31 cellular contexts compared by ENCODE assay signal in genomic region chr18:74825460-74825859, GRCh38.
"Had no signal": no experiment of that assay in that cellular context is flagged by ENCODE, and none has a peak within 500 bp of the region (broad histone marks: within the 10 kb centered on the region; RNA-seq: fewer than 3 reads in every experiment).

No MANE protein-coding gene starts in this region.

- H3K27me3 Mint-ChIP-seq: activated CD4-positive, alpha-beta T cell treated with anti-CD3 and anti-CD28 coated beads, Interleukin-2, amount 10 ng/mL, durations not matched to agents 24 days and 14 days; activated CD8-positive, alpha-beta T cell treated with anti-CD3 and anti-CD28 coated beads for 36 hours; activated naive CD4-positive, alpha-beta T cell treated with anti-CD3 and anti-CD28 coated beads, Interleukin-2, amount 50 U/mL, for 24 hours; activated naive CD8-positive, alpha-beta T cell treated with anti-CD3 and anti-CD28 coated beads, Interleukin-2, amount 10 ng/mL, durations not matched to agents 7 days and 5 days; activated T-cell treated with anti-CD3 and anti-CD28 coated beads, Interleukin-2, amount 50 U/mL, for 24 hours had no signal

- FAIRE-seq: astrocyte, TTC549 had no signal

- ATAC-seq: activated CD8-positive, alpha-beta T cell treated with anti-CD3 and anti-CD28 coated beads for 36 hours; body of pancreas; PC-3 had no signal

- H3K27ac Mint-ChIP-seq: activated CD4-positive, alpha-beta T cell treated with anti-CD3 and anti-CD28 coated beads, Interleukin-2, amount 10 ng/mL, durations not matched to agents 24 days and 14 days; activated CD8-positive, alpha-beta T cell treated with anti-CD3 and anti-CD28 coated beads for 36 hours; activated naive CD4-positive, alpha-beta T cell treated with anti-CD3 and anti-CD28 coated beads, Interleukin-2, amount 50 U/mL, for 24 hours; activated naive CD8-positive, alpha-beta T cell treated with anti-CD3 and anti-CD28 coated beads, Interleukin-2, amount 10 ng/mL, durations not matched to agents 7 days and 5 days; activated T-cell treated with anti-CD3 and anti-CD28 coated beads, Interleukin-2, amount 50 U/mL, for 24 hours; activated T-helper 2 cell treated with anti-CD3 and anti-CD28 coated beads, Interferon-gamma antibody, Interleukin-2, Interleukin-4, amounts not matched to agents 10 μg/mL and 5 μg/mL and 100 μg/mL, durations not matched to agents 14 hours and 24 hours and 36 hours; T-helper 1 cell treated with Interleukin-12 subunit alpha and Interleukin-12 subunit beta and Interleukin-4 antibody, amounts not matched to agents 30 μg/mL and 1 μg/mL, for 36 hours; T-helper 2 cell treated with Interferon-gamma antibody and Interleukin-4, amounts not matched to agents 5 μg/mL and 100 μg/mL, for 36 hours had no signal

- DNase-seq: activated CD4-positive, alpha-beta T cell treated with anti-CD3 and anti-CD28 coated beads, Interleukin-2, amount 10 ng/mL, durations not matched to agents 24 days and 14 days; activated CD4-positive, alpha-beta T cell treated with anti-CD3 and anti-CD28 coated beads, Interleukin-2, amount 50 U/mL, for 4 hours; activated CD8-positive, alpha-beta T cell treated with anti-CD3 and anti-CD28 coated beads for 36 hours; activated gamma-delta T cell; activated naive CD4-positive, alpha-beta T cell treated with Interleukin-2 at 50 U/mL for 16 hours; activated naive CD8-positive, alpha-beta T cell treated with anti-CD3 and anti-CD28 coated beads, Interleukin-2, amount 10 ng/mL, durations not matched to agents 7 days and 5 days; activated T-cell treated with anti-CD3 and anti-CD28 coated beads, Interleukin-2, amount 50 U/mL, for 24 hours; body of pancreas; cerebellar nuclear complex; cortex of kidney; NCI-H1048; NCI-H1105 treated with DMSO at 0.1 percent for 48 hours; NCI-H1436; NCI-H1694; NCI-H2029; NCI-H345; NCI-H524 treated with DMSO at 0.1 percent for 48 hours; NK-92 treated with Interleukin-12 subunit alpha and Interleukin-12 subunit beta, amount 100 ng/mL, for 24 hours; PC-3; Peyer's patch; RPMI8226; SHP77 treated with DMSO at 0.1 percent for 48 hours; SK-N-SH had no signal

- H3K4me1 ChIP-seq: body of pancreas, breast epithelium, Peyer's patch, SJSA1 had no signal

- H3K9me3 Mint-ChIP-seq: activated naive CD4-positive, alpha-beta T cell treated with anti-CD3 and anti-CD28 coated beads, Interleukin-2, amount 50 U/mL, for 24 hours; T-helper 2 cell treated with Interferon-gamma antibody and Interleukin-4, amounts not matched to agents 5 μg/mL and 100 μg/mL, for 36 hours had no signal

- H3K4me1 Mint-ChIP-seq: activated CD4-positive, alpha-beta T cell treated with anti-CD3 and anti-CD28 coated beads, Interleukin-2, amount 10 ng/mL, durations not matched to agents 24 days and 14 days; activated naive CD4-positive, alpha-beta T cell treated with anti-CD3 and anti-CD28 coated beads, Interleukin-2, amount 50 U/mL, for 24 hours had no signal

- H3K9me3 ChIP-seq: body of pancreas, breast epithelium, Peyer's patch, SJSA1, SK-N-SH had no signal

- H3K4me3 Mint-ChIP-seq: activated CD4-positive, alpha-beta T cell treated with anti-CD3 and anti-CD28 coated beads, Interleukin-2, amount 10 ng/mL, durations not matched to agents 24 days and 14 days; activated CD8-positive, alpha-beta T cell treated with anti-CD3 and anti-CD28 coated beads for 36 hours; activated naive CD4-positive, alpha-beta T cell treated with anti-CD3 and anti-CD28 coated beads, Interleukin-2, amount 50 U/mL, for 24 hours; activated naive CD8-positive, alpha-beta T cell treated with anti-CD3 and anti-CD28 coated beads, Interleukin-2, amount 10 ng/mL, durations not matched to agents 7 days and 5 days; activated T-cell treated with anti-CD3 and anti-CD28 coated beads, Interleukin-2, amount 50 U/mL, for 24 hours; T-helper 1 cell treated with Interleukin-12 subunit alpha and Interleukin-12 subunit beta and Interleukin-4 antibody, amounts not matched to agents 30 μg/mL and 1 μg/mL, for 36 hours; T-helper 2 cell treated with Interferon-gamma antibody and Interleukin-4, amounts not matched to agents 5 μg/mL and 100 μg/mL, for 36 hours had no signal

- H3K36me3 ChIP-seq: breast epithelium, Peyer's patch, SJSA1 had no signal

- H3K27me3 ChIP-seq: body of pancreas, breast epithelium, Peyer's patch, SJSA1 had no signal

- H3K27ac ChIP-seq: body of pancreas, breast epithelium, Peyer's patch, SJSA1 had no signal

- H3K4me3 ChIP-seq: body of pancreas, breast epithelium, Peyer's patch, SJSA1 had no signal
